32 cellular contexts compared by ENCODE assay signal in genomic region chr10:81909453-81909852, GRCh38. TPM values are rescaled to one million over a fixed set of nuclear protein-coding genes. Genes with fewer than 3 reads are reported as not detected.
"Had no signal": no experiment of that assay in that cellular context is flagged by ENCODE, and none has a peak within 500 bp of the region (broad histone marks: within the 10 kb centered on the region; RNA-seq: fewer than 3 reads in every experiment).

No MANE protein-coding gene starts in this region.

- H3K9me3 Mint-ChIP-seq: activated CD4-positive, alpha-beta T cell treated with anti-CD3 and anti-CD28 coated beads, Interleukin-2, amount 10 ng/mL, durations not matched to agents 7 days and 5 days; activated naive CD8-positive, alpha-beta T cell treated with anti-CD3 and anti-CD28 coated beads for 36 hours; activated naive CD8-positive, alpha-beta T cell treated with anti-CD3 and anti-CD28 coated beads, Interleukin-2, amount 50 U/mL, for 24 hours; activated T-cell treated with anti-CD3 and anti-CD28 coated beads, Interleukin-2, amount 50 U/mL, for 24 hours had no signal

- H3K27ac Mint-ChIP-seq: activated CD4-positive, alpha-beta memory T cell treated with anti-CD3 and anti-CD28 coated beads, Interleukin-2, amount 10 ng/mL, durations not matched to agents 7 days and 5 days; activated CD4-positive, alpha-beta T cell treated with anti-CD3 and anti-CD28 coated beads, Interleukin-2, amount 10 ng/mL, durations not matched to agents 7 days and 5 days; activated naive CD8-positive, alpha-beta T cell treated with anti-CD3 and anti-CD28 coated beads for 36 hours; activated naive CD8-positive, alpha-beta T cell treated with anti-CD3 and anti-CD28 coated beads, Interleukin-2, amount 50 U/mL, for 24 hours; activated T-cell treated with anti-CD3 and anti-CD28 coated beads, Interleukin-2, amount 50 U/mL, for 24 hours; activated T-cell treated with anti-CD3 and anti-CD28 coated beads, Interleukin-2, amount 50 U/mL, for 72 hours; effector memory CD8-positive, alpha-beta T cell had no signal

- H3K4me1 Mint-ChIP-seq: activated CD4-positive, alpha-beta memory T cell treated with anti-CD3 and anti-CD28 coated beads, Interleukin-2, amount 10 ng/mL, durations not matched to agents 7 days and 5 days; activated CD4-positive, alpha-beta T cell treated with anti-CD3 and anti-CD28 coated beads, Interleukin-2, amount 10 ng/mL, durations not matched to agents 7 days and 5 days; activated naive CD8-positive, alpha-beta T cell treated with anti-CD3 and anti-CD28 coated beads for 36 hours; activated naive CD8-positive, alpha-beta T cell treated with anti-CD3 and anti-CD28 coated beads, Interleukin-2, amount 50 U/mL, for 24 hours had no signal

- ATAC-seq: activated naive CD8-positive, alpha-beta T cell treated with anti-CD3 and anti-CD28 coated beads, Interleukin-2, amount 50 U/mL, for 24 hours; activated T-cell treated with anti-CD3 and anti-CD28 coated beads, Interleukin-2, amount 50 U/mL, for 72 hours; body of pancreas; effector memory CD8-positive, alpha-beta T cell; heart right ventricle had no signal

- H3K27me3 Mint-ChIP-seq: activated CD4-positive, alpha-beta memory T cell treated with anti-CD3 and anti-CD28 coated beads, Interleukin-2, amount 10 ng/mL, durations not matched to agents 7 days and 5 days; activated CD4-positive, alpha-beta T cell treated with anti-CD3 and anti-CD28 coated beads, Interleukin-2, amount 10 ng/mL, durations not matched to agents 7 days and 5 days; activated naive CD8-positive, alpha-beta T cell treated with anti-CD3 and anti-CD28 coated beads for 36 hours; activated naive CD8-positive, alpha-beta T cell treated with anti-CD3 and anti-CD28 coated beads, Interleukin-2, amount 50 U/mL, for 24 hours; activated T-cell treated with anti-CD3 and anti-CD28 coated beads, Interleukin-2, amount 50 U/mL, for 24 hours; effector memory CD8-positive, alpha-beta T cell had no signal

- DNase-seq: activated CD4-positive, alpha-beta memory T cell treated with anti-CD3 and anti-CD28 coated beads, Interleukin-2, amount 10 ng/mL, durations not matched to agents 7 days and 5 days; activated CD4-positive, alpha-beta T cell treated with anti-CD3 and anti-CD28 coated beads for 4 hours; activated CD4-positive, alpha-beta T cell treated with anti-CD3 and anti-CD28 coated beads, Interleukin-2, amount 10 ng/mL, durations not matched to agents 7 days and 5 days; activated CD4-positive, alpha-beta T cell treated with anti-CD3 and anti-CD28 coated beads, Interleukin-2, amount 50 U/mL, for 4 hours; activated CD4-positive, CD25-positive, alpha-beta regulatory T cell; activated CD4-positive, CD25-positive, alpha-beta regulatory T cell treated with anti-CD3 and anti-CD28 coated beads, Interleukin-2, amount 50 U/mL, for 72 hours; activated CD8-positive, alpha-beta memory T cell treated with anti-CD3 and anti-CD28 coated beads, Interleukin-2, amount 50 U/mL, for 48 hours; activated gamma-delta T cell; activated naive CD4-positive, alpha-beta T cell; activated naive CD4-positive, alpha-beta T cell treated with anti-CD3 and anti-CD28 coated beads, Interleukin-2, amount 50 U/mL, for 16 hours; activated naive CD8-positive, alpha-beta T cell treated with anti-CD3 and anti-CD28 coated beads for 36 hours; activated naive CD8-positive, alpha-beta T cell treated with anti-CD3 and anti-CD28 coated beads, Interleukin-2, amount 50 U/mL, for 24 hours; activated T-cell treated with anti-CD3 and anti-CD28 coated beads for 4 hours; activated T-cell treated with anti-CD3 and anti-CD28 coated beads, Interleukin-2, amount 50 U/mL, for 24 hours; activated T-cell treated with anti-CD3 and anti-CD28 coated beads, Interleukin-2, amount 50 U/mL, for 72 hours; adrenal gland; amygdala; aorta; body of pancreas; caudate nucleus; cortex of kidney; dermis blood vessel endothelial cell; effector CD4-positive, alpha-beta T cell; effector memory CD8-positive, alpha-beta T cell; erythroblast; esophagus squamous epithelium; heart right ventricle; T-helper 2 cell had no signal

- H3K4me3 Mint-ChIP-seq: activated CD4-positive, alpha-beta memory T cell treated with anti-CD3 and anti-CD28 coated beads, Interleukin-2, amount 10 ng/mL, durations not matched to agents 7 days and 5 days; activated CD4-positive, alpha-beta T cell treated with anti-CD3 and anti-CD28 coated beads, Interleukin-2, amount 10 ng/mL, durations not matched to agents 7 days and 5 days; activated naive CD8-positive, alpha-beta T cell treated with anti-CD3 and anti-CD28 coated beads for 36 hours; activated naive CD8-positive, alpha-beta T cell treated with anti-CD3 and anti-CD28 coated beads, Interleukin-2, amount 50 U/mL, for 24 hours; activated T-cell treated with anti-CD3 and anti-CD28 coated beads, Interleukin-2, amount 50 U/mL, for 24 hours; activated T-cell treated with anti-CD3 and anti-CD28 coated beads, Interleukin-2, amount 50 U/mL, for 72 hours; effector memory CD8-positive, alpha-beta T cell had no signal

- H3K36me3 Mint-ChIP-seq: activated naive CD8-positive, alpha-beta T cell treated with anti-CD3 and anti-CD28 coated beads for 36 hours had no signal

RNA-seq across cellular contexts. Expression of gene NRG3, which starts 34.5 kb away (rescaled TPM):
- total RNA-seq: activated CD4-positive, alpha-beta memory T cell treated with anti-CD3 and anti-CD28 coated beads, Interleukin-2, amount 10 ng/mL, durations not matched to agents 7 days and 5 days; activated CD4-positive, alpha-beta T cell treated with anti-CD3 and anti-CD28 coated beads, Interleukin-2, amount 10 ng/mL, durations not matched to agents 7 days and 5 days; activated naive CD8-positive, alpha-beta T cell treated with anti-CD3 and anti-CD28 coated beads for 36 hours; activated T-cell treated with anti-CD3 and anti-CD28 coated beads, Interleukin-2, amount 50 U/mL, for 72 hours; chondrocyte; fibroblast of lung; fibroblast of villous mesenchyme; T-helper 1 cell treated with Interleukin-12 subunit alpha and Interleukin-12 subunit beta and Interleukin-4 antibody, amounts not matched to agents 30 ng/mL and 1 ng/mL, for 36 hours had no signal
- polyA plus RNA-seq: fibroblast of lung had no signal
